8 cellular contexts compared by ENCODE assay signal in the genomic region with DNA sequence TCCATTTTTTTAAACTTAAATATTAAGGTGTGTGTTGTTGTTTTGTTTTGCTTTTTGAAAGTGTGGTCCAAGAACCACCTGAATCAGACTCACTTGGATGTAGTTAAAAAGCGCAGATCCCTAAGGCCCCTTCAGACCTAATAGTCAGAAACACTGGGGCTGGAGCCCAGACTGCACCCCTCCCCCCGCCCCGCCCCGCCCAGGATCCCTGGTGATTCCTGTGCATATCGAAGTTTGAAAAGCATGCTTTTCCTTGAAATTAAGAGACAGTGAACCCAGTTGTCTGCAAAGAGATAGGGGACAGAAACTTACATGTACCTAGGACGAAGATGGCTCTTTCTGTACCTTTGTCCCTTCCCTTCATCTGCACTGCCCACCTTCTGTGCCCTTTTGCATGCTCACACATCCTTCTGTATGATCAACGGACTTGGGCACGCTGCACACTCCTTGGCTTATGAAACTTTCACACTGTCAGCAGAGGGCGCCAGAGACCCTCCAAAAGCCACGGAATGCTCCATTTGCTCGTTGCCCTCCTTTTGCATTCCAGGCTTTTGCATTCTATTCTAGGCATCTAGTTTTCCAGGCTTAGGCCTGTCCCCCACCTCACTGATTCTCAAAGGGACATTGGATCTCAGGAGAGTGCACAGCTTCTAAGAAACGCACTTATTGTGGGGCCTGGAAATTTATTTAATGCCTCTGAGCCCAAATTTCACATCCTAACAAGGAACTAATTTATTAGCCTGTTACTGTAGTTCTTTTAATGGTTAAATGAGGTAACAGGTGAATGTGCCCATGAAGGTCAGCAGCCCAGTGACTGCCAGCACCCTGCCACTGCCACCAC. TPM values are rescaled to one million over a fixed set of nuclear protein-coding genes. Genes with fewer than 3 reads are reported as not detected.
DNase-seq lines count a peak whose midpoint lies in the region; ATAC-seq and TF ChIP-seq lines count a peak whose summit lies in the region.

No MANE protein-coding gene starts in this region.

- H3K4me1 Mint-ChIP-seq in activated naive CD8-positive, alpha-beta T cell treated with anti-CD3 and anti-CD28 coated beads for 36 hours, result peaks cover 42% of the 10 kb centered on the region

- no peak overlapping the region for H3K27ac ChIP-seq in MM.1S (ENCODE audit: low read length)
- no peak overlapping the region for H3K27ac ChIP-seq in SK-N-MC
- no peak overlapping the region for H3K27ac ChIP-seq in cardiac muscle cell
- H3K27ac ChIP-seq in uterus, result no peak overlapping the region

- H2AFZ ChIP-seq in MM.1S (ENCODE audit: low read length), result no peak overlapping the region

- no peaks in the 10 kb centered on the region for H3K27me3 Mint-ChIP-seq in activated naive CD8-positive, alpha-beta T cell treated with anti-CD3 and anti-CD28 coated beads for 36 hours

- TF ChIP-seq CTCF in MM.1S (IDR thresholded peaks at IDR 0.05; ENCODE audit: low read length) (peak; percentile 24), cardiac muscle cell (IDR thresholded peaks at IDR 0.05; ENCODE audit: low read depth, low read length) (peak; percentile 83), uterus (IDR thresholded peaks at IDR 0.05) (peak; percentile 57 to 82 (median 73))

- no peak for TF ChIP-seq POLR2A in uterus (IDR thresholded peaks at IDR 0.05)

- H3K9ac ChIP-seq in MM.1S (ENCODE audit: low read length), result no peak overlapping the region
- no peak overlapping the region for H3K9ac ChIP-seq in SK-N-MC (ENCODE audit: insufficient read length)

- H3K9me3 Mint-ChIP-seq in activated naive CD8-positive, alpha-beta T cell treated with anti-CD3 and anti-CD28 coated beads for 36 hours, result peaks cover 8% of the 10 kb centered on the region

- no peaks in the 10 kb centered on the region for H3K9me2 ChIP-seq in MM.1S (replicated peaks; ENCODE audit: insufficient read depth, low read length)

- H4K20me1 ChIP-seq in MM.1S (ENCODE audit: insufficient read depth, low read length), result no peaks in the 10 kb centered on the region

- peaks cover 18% of the 10 kb centered on the region for H3K4me1 ChIP-seq in MM.1S (ENCODE audit: low read length)
- H3K4me1 ChIP-seq in cardiac muscle cell (ENCODE audit: low read depth), result peaks cover 9% of the 10 kb centered on the region
- no peaks in the 10 kb centered on the region for H3K4me1 ChIP-seq in uterus

- peaks cover 19% of the 10 kb centered on the region for H3F3A ChIP-seq in MM.1S (ENCODE audit: insufficient read depth, low read length)

- ATAC-seq in GM21360 (IDR thresholded peaks at IDR 0.05; ENCODE audit: unreplicated experiment), result no peak

- H3K79me2 ChIP-seq in MM.1S (ENCODE audit: low read length), result no peaks in the 10 kb centered on the region

- peak; percentile 74 for DNase-seq in Daoy (ENCODE audit: low read depth)
- DNase-seq in MM.1S, result no peak
- DNase-seq in SK-N-MC (ENCODE audit: low read depth, low spot score), result peak; percentile 45
- peak; percentile 64 for DNase-seq in activated naive CD8-positive, alpha-beta T cell treated with anti-CD3 and anti-CD28 coated beads for 36 hours
- peak; percentile 85 to 90 for DNase-seq in cardiac muscle cell (ENCODE audit: low read depth in 1 of 2, low spot score in 1 of 2)
- DNase-seq in posterior cingulate gyrus, result peak; percentile 55 to 96 (median 81)
- DNase-seq in uterus, result peak; percentile 61 to 71

- H3K27me3 ChIP-seq in MM.1S (replicated peaks; ENCODE audit: insufficient read depth, low read length), result no peaks in the 10 kb centered on the region
- no peaks in the 10 kb centered on the region for H3K27me3 ChIP-seq in cardiac muscle cell
- no peaks in the 10 kb centered on the region for H3K27me3 ChIP-seq in uterus

- H3K36me3 ChIP-seq in MM.1S (replicated peaks; ENCODE audit: insufficient read depth, low read length) (no peaks in the 10 kb centered on the region), SK-N-MC (ENCODE audit: insufficient read depth, low read length) (no peaks in the 10 kb centered on the region), cardiac muscle cell (no peaks in the 10 kb centered on the region), uterus (no peaks in the 10 kb centered on the region)

- no peak overlapping the region for H3K27ac Mint-ChIP-seq in activated naive CD8-positive, alpha-beta T cell treated with anti-CD3 and anti-CD28 coated beads for 36 hours

- H3K9me3 ChIP-seq in MM.1S (replicated peaks; ENCODE audit: insufficient read depth, low read length), result no peaks in the 10 kb centered on the region
- no peaks in the 10 kb centered on the region for H3K9me3 ChIP-seq in SK-N-MC (ENCODE audit: low read depth, low read length)
- no peaks in the 10 kb centered on the region for H3K9me3 ChIP-seq in cardiac muscle cell (ENCODE audit: low read depth)
- H3K9me3 ChIP-seq in uterus, result no peaks in the 10 kb centered on the region

- no peak overlapping the region for H3K4me3 Mint-ChIP-seq in activated naive CD8-positive, alpha-beta T cell treated with anti-CD3 and anti-CD28 coated beads for 36 hours

- intact Hi-C loops in posterior cingulate gyrus (cut with DNase I) (loop anchor here (1.0 to 5.0 kb wide), 3 partner anchors 190 to 381 kb away; partner anchors contain the start of gene PSTPIP2), uterus (cut with DNase I; ENCODE audit: low total_unique reads) (no loop called here)

- H3K4me2 ChIP-seq in MM.1S (ENCODE audit: low read depth, low read length), result no peak overlapping the region

- peaks cover 3% of the 10 kb centered on the region for H3K36me3 Mint-ChIP-seq in activated naive CD8-positive, alpha-beta T cell treated with anti-CD3 and anti-CD28 coated beads for 36 hours

- no peak overlapping the region for H3K4me3 ChIP-seq in MM.1S (ENCODE audit: low read length)
- peak overlapping the region; percentile 49 for H3K4me3 ChIP-seq in SK-N-MC
- H3K4me3 ChIP-seq in cardiac muscle cell, result no peak overlapping the region
- H3K4me3 ChIP-seq in uterus, result no peak overlapping the region

RNA-seq across cellular contexts. Expression of gene SLC14A1, which starts 32.8 kb away (rescaled TPM):
- total RNA-seq in Daoy (2014; rRNA removed; shearing (Covaris generic)), result 1.9 and 7.5 TPM in 2 replicates
- total RNA-seq in activated naive CD8-positive, alpha-beta T cell treated with anti-CD3 and anti-CD28 coated beads for 36 hours, result 1 to 10 TPM; 1.1 to 1.4 TPM
- not detected in 2 replicates for total RNA-seq in cardiac muscle cell
- polyA plus RNA-seq in cardiac muscle cell, result not detected in 2 replicates
- 10 to 100 TPM in 1 of 4 donors, under 1 TPM in 1, not detected in 2; 0.95 to 26.0 TPM for total RNA-seq in uterus

Comparison
In these comparisons a context has a peak if more than half of its experiments do, and no peak if none do; other contexts are left out.
1. CTCF ChIP-seq: peak in every context shown above with its lines; median percentile 83 in cardiac muscle cell; 73 in uterus; 24 in MM.1S.